24 cellular contexts compared by ENCODE assay signal in genomic region chr15:75397494-75397893, GRCh38. TPM values are rescaled to one million over a fixed set of nuclear protein-coding genes. Genes with fewer than 3 reads are reported as not detected.
DNase-seq lines count a peak whose midpoint lies in the region; ATAC-seq and TF ChIP-seq lines count a peak whose summit lies in the region.
"Had no signal": no experiment of that assay in that cellular context is flagged by ENCODE, and none has a peak within 500 bp of the region (broad histone marks: within the 10 kb centered on the region; RNA-seq: fewer than 3 reads in every experiment).

No MANE protein-coding gene starts in this region.

- H3K36me3 Mint-ChIP-seq in natural killer cell, result peaks cover 22% of the 10 kb centered on the region
- H3K36me3 Mint-ChIP-seq in natural killer cell treated with Interleukin-12 subunit alpha and Interleukin-12 subunit beta and Interleukin-15 and Interleukin-18, amount 100 ng/mL, for 72 hours, result peaks cover 38% of the 10 kb centered on the region
- peaks cover 39% of the 10 kb centered on the region for H3K36me3 Mint-ChIP-seq in endothelial cell (ENCODE audit: low read depth, unreplicated experiment)
- H3K36me3 Mint-ChIP-seq in stimulated activated naive B cell treated with anti-CD40 and anti-IgM and Interleukin-4, amounts not matched to agents 10 μg/mL and 1 μg/mL and 100 μg/mL, for 72 hours, result peaks cover 48 to 51% of the 10 kb centered on the region in 2 donors
- peaks cover 7 to 94% (median 27%) of the 10 kb centered on the region in 3 donors for H3K36me3 Mint-ChIP-seq in naive thymus-derived CD8-positive, alpha-beta T cell

- DNase-seq in natural killer cell (no peak), LHCN-M2 (ENCODE audit: low read depth) (peak; percentile 2), endothelial cell (ENCODE audit: low spot score) (no peak), left colon (no peak), cerebellar nuclear complex (lab: John Stamatoyannopoulos, UW) (no peak)
- DNase-seq in natural killer cell treated with Interleukin-12 subunit alpha and Interleukin-12 subunit beta and Interleukin-15 and Interleukin-18, amount 100 ng/mL, for 72 hours (ENCODE audit: low spot score), result no peak
- no peak for DNase-seq in stimulated activated naive B cell treated with anti-CD40 and anti-IgM and Interleukin-4, amounts not matched to agents 10 μg/mL and 1 μg/mL and 100 μg/mL, for 72 hours
- DNase-seq in naive thymus-derived CD8-positive, alpha-beta T cell, result no peak
- DNase-seq: activated CD4-positive, CD25-positive, alpha-beta regulatory T cell treated with anti-CD3 and anti-CD28 coated beads, Interleukin-2, amount 50 U/mL, for 72 hours; activated CD8-positive, alpha-beta T cell treated with anti-CD3 and anti-CD28 coated beads, Interleukin-2, amount 10 ng/mL, durations not matched to agents 7 days and 5 days; activated naive CD4-positive, alpha-beta T cell treated with anti-CD3 and anti-CD28 coated beads, Interleukin-2, amount 10 ng/mL, durations not matched to agents 7 days and 5 days; activated T-cell treated with anti-CD3 and anti-CD28 coated beads, Interleukin-2, amount 50 U/mL, for 1 hour; glutamatergic neuron; left cardiac atrium; mesendoderm; MV-4-11; naive B cell; NCI-H1694; NCI-H2171; NCI-H69; pancreas; right cardiac atrium had no signal

- TF ChIP-seq CTCF in natural killer cell (IDR thresholded peaks at IDR 0.05), result no peak
- no peak for TF ChIP-seq CTCF in endothelial cell (IDR thresholded peaks at IDR 0.05; ENCODE audit: unreplicated experiment)

- no peak overlapping the region for H3K4me3 Mint-ChIP-seq in natural killer cell
- H3K4me3 Mint-ChIP-seq in natural killer cell treated with Interleukin-12 subunit alpha and Interleukin-12 subunit beta and Interleukin-15 and Interleukin-18, amount 100 ng/mL, for 72 hours, result no peak overlapping the region
- peak overlapping the region; percentile 37 for H3K4me3 Mint-ChIP-seq in endothelial cell (ENCODE audit: unreplicated experiment)
- no peak overlapping the region for H3K4me3 Mint-ChIP-seq in stimulated activated naive B cell treated with anti-CD40 and anti-IgM and Interleukin-4, amounts not matched to agents 10 μg/mL and 1 μg/mL and 100 μg/mL, for 72 hours
- no peak overlapping the region for H3K4me3 Mint-ChIP-seq in naive thymus-derived CD8-positive, alpha-beta T cell
- H3K4me3 Mint-ChIP-seq: activated CD8-positive, alpha-beta T cell treated with anti-CD3 and anti-CD28 coated beads, Interleukin-2, amount 10 ng/mL, durations not matched to agents 7 days and 5 days; activated naive CD4-positive, alpha-beta T cell treated with anti-CD3 and anti-CD28 coated beads, Interleukin-2, amount 10 ng/mL, durations not matched to agents 7 days and 5 days; naive B cell had no signal

- H3K27ac Mint-ChIP-seq in natural killer cell (peak overlapping the region; percentile 4 to 22), endothelial cell (ENCODE audit: unreplicated experiment) (no peak overlapping the region)
- no peak overlapping the region for H3K27ac Mint-ChIP-seq in natural killer cell treated with Interleukin-12 subunit alpha and Interleukin-12 subunit beta and Interleukin-15 and Interleukin-18, amount 100 ng/mL, for 72 hours
- H3K27ac Mint-ChIP-seq in stimulated activated naive B cell treated with anti-CD40 and anti-IgM and Interleukin-4, amounts not matched to agents 10 μg/mL and 1 μg/mL and 100 μg/mL, for 72 hours, result peak overlapping the region; percentile 43
- H3K27ac Mint-ChIP-seq in naive thymus-derived CD8-positive, alpha-beta T cell, result peak overlapping the region in 4 of 10 donors; percentile 36 to 78 (median 55)
- H3K27ac Mint-ChIP-seq: activated CD8-positive, alpha-beta T cell treated with anti-CD3 and anti-CD28 coated beads, Interleukin-2, amount 10 ng/mL, durations not matched to agents 7 days and 5 days; activated naive CD4-positive, alpha-beta T cell treated with anti-CD3 and anti-CD28 coated beads, Interleukin-2, amount 10 ng/mL, durations not matched to agents 7 days and 5 days had no signal

- POLR2A ChIA-PET in naive thymus-derived CD8-positive, alpha-beta T cell (lab: Charles Lee), result no interaction called here

- intact Hi-C loops in natural killer cell (cut with micrococcal nuclease), result no loop called here
- intact Hi-C loops in left colon (cut with DNase I, micrococcal nuclease), result no loop called here

- ATAC-seq in natural killer cell, result no peak
- ATAC-seq in natural killer cell treated with Interleukin-12 subunit alpha and Interleukin-12 subunit beta and Interleukin-15 and Interleukin-18, amount 100 ng/mL, for 72 hours, result no peak
- ATAC-seq in stimulated activated naive B cell treated with anti-CD40 and anti-IgM and Interleukin-4, amounts not matched to agents 10 μg/mL and 1 μg/mL and 100 μg/mL, for 72 hours (replicated peaks), result no peak
- ATAC-seq in left colon, result no peak
- no peak for ATAC-seq in naive thymus-derived CD8-positive, alpha-beta T cell
- ATAC-seq: A549; activated CD8-positive, alpha-beta T cell treated with anti-CD3 and anti-CD28 coated beads, Interleukin-2, amount 10 ng/mL, durations not matched to agents 7 days and 5 days; left cardiac atrium; pancreas; right cardiac atrium had no signal

- H3K27me3 Mint-ChIP-seq in natural killer cell (ENCODE audit: low read depth in 2 of 2) (no peaks in the 10 kb centered on the region), endothelial cell (ENCODE audit: unreplicated experiment) (peaks cover 2% of the 10 kb centered on the region)
- H3K27me3 Mint-ChIP-seq in natural killer cell treated with Interleukin-12 subunit alpha and Interleukin-12 subunit beta and Interleukin-15 and Interleukin-18, amount 100 ng/mL, for 72 hours, result no peaks in the 10 kb centered on the region
- no peaks in the 10 kb centered on the region for H3K27me3 Mint-ChIP-seq in stimulated activated naive B cell treated with anti-CD40 and anti-IgM and Interleukin-4, amounts not matched to agents 10 μg/mL and 1 μg/mL and 100 μg/mL, for 72 hours
- no peaks in the 10 kb centered on the region for H3K27me3 Mint-ChIP-seq in naive thymus-derived CD8-positive, alpha-beta T cell
- H3K27me3 Mint-ChIP-seq: activated naive CD4-positive, alpha-beta T cell treated with anti-CD3 and anti-CD28 coated beads, Interleukin-2, amount 10 ng/mL, durations not matched to agents 7 days and 5 days; naive B cell had no signal

- H3K4me1 Mint-ChIP-seq in natural killer cell (peaks cover 19 to 21% of the 10 kb centered on the region in 2 donors), endothelial cell (ENCODE audit: unreplicated experiment) (no peaks in the 10 kb centered on the region)
- peaks cover 3 to 19% of the 10 kb centered on the region in 2 donors for H3K4me1 Mint-ChIP-seq in natural killer cell treated with Interleukin-12 subunit alpha and Interleukin-12 subunit beta and Interleukin-15 and Interleukin-18, amount 100 ng/mL, for 72 hours (ENCODE audit: low read depth in 2 of 2)
- H3K4me1 Mint-ChIP-seq in stimulated activated naive B cell treated with anti-CD40 and anti-IgM and Interleukin-4, amounts not matched to agents 10 μg/mL and 1 μg/mL and 100 μg/mL, for 72 hours, result peaks cover 12 to 14% of the 10 kb centered on the region in 2 donors
- H3K4me1 Mint-ChIP-seq in naive thymus-derived CD8-positive, alpha-beta T cell, result peaks cover 0 to 19% (median 12%) of the 10 kb centered on the region in 4 donors
- H3K4me1 Mint-ChIP-seq: activated naive CD4-positive, alpha-beta T cell treated with anti-CD3 and anti-CD28 coated beads, Interleukin-2, amount 10 ng/mL, durations not matched to agents 7 days and 5 days had no signal

- no peaks in the 10 kb centered on the region for H3K9me3 Mint-ChIP-seq in natural killer cell
- no peaks in the 10 kb centered on the region for H3K9me3 Mint-ChIP-seq in natural killer cell treated with Interleukin-12 subunit alpha and Interleukin-12 subunit beta and Interleukin-15 and Interleukin-18, amount 100 ng/mL, for 72 hours
- H3K9me3 Mint-ChIP-seq in endothelial cell (ENCODE audit: unreplicated experiment), result no peaks in the 10 kb centered on the region
- H3K9me3 Mint-ChIP-seq in stimulated activated naive B cell treated with anti-CD40 and anti-IgM and Interleukin-4, amounts not matched to agents 10 μg/mL and 1 μg/mL and 100 μg/mL, for 72 hours, result no peaks in the 10 kb centered on the region
- no peaks in the 10 kb centered on the region for H3K9me3 Mint-ChIP-seq in naive thymus-derived CD8-positive, alpha-beta T cell
- H3K9me3 Mint-ChIP-seq: activated naive CD4-positive, alpha-beta T cell treated with anti-CD3 and anti-CD28 coated beads, Interleukin-2, amount 10 ng/mL, durations not matched to agents 7 days and 5 days; naive B cell had no signal

RNA-seq across cellular contexts. Expression of gene MAN2C1, which starts 29.1 kb away (rescaled TPM):
- 100 to 1,000 TPM; 375 to 476 (median 385) TPM for total RNA-seq in natural killer cell
- 100 to 1,000 TPM; 213 to 295 TPM for total RNA-seq in natural killer cell treated with Interleukin-12 subunit alpha and Interleukin-12 subunit beta and Interleukin-15 and Interleukin-18, amount 100 ng/mL, for 72 hours
- total RNA-seq in LHCN-M2 (2014; rRNA removed), result 85.2 and 91.5 TPM in 2 replicates
- 31.1 TPM for polyA plus RNA-seq in LHCN-M2 (2012)
- 237 TPM for total RNA-seq in endothelial cell (ENCODE audit: unreplicated experiment)
- total RNA-seq in left colon, result 100 to 1,000 TPM; 192 to 211 TPM
- 100 to 1,000 TPM; 369 to 370 TPM for total RNA-seq in naive thymus-derived CD8-positive, alpha-beta T cell
- 10 to 100 TPM; 20.4 to 29.8 (median 28.7) TPM for polyA plus RNA-seq in naive thymus-derived CD8-positive, alpha-beta T cell

RNA-seq across cellular contexts. Expression of gene NEIL1, which starts 50.7 kb away (rescaled TPM):
- total RNA-seq in natural killer cell (100 to 1,000 TPM in 2 of 3 donors, 10 to 100 TPM in 1; 97.1 to 324 (median 112) TPM), LHCN-M2 (2014; rRNA removed) (3.0 and 4.4 TPM in 2 replicates), endothelial cell (ENCODE audit: unreplicated experiment) (149 TPM), left colon (10 to 100 TPM; 40.7 to 51.5 TPM)
- 10 to 100 TPM; 12.4 to 22.3 TPM for total RNA-seq in natural killer cell treated with Interleukin-12 subunit alpha and Interleukin-12 subunit beta and Interleukin-15 and Interleukin-18, amount 100 ng/mL, for 72 hours
- polyA plus RNA-seq in LHCN-M2 (2012), result 1.2 TPM
- 1 to 10 TPM; 6.1 to 9.2 TPM for total RNA-seq in naive thymus-derived CD8-positive, alpha-beta T cell
- polyA plus RNA-seq in naive thymus-derived CD8-positive, alpha-beta T cell, result 1 to 10 TPM; 2.1 to 3.5 (median 2.2) TPM
- total RNA-seq: HT1080 had no signal

RNA-seq across cellular contexts. Expression of gene SIN3A, which starts 54.0 kb away (rescaled TPM):
- total RNA-seq in natural killer cell (100 to 1,000 TPM; 135 to 175 (median 137) TPM), LHCN-M2 (2014; rRNA removed) (21.5 and 26.9 TPM in 2 replicates), endothelial cell (ENCODE audit: unreplicated experiment) (67.3 TPM), left colon (10 to 100 TPM; 45.7 to 56.1 TPM)
- 100 to 1,000 TPM in 1 of 2 donors, 10 to 100 TPM in 1; 93.5 to 103 TPM for total RNA-seq in natural killer cell treated with Interleukin-12 subunit alpha and Interleukin-12 subunit beta and Interleukin-15 and Interleukin-18, amount 100 ng/mL, for 72 hours
- polyA plus RNA-seq in LHCN-M2 (2012), result 10.3 TPM
- total RNA-seq in naive thymus-derived CD8-positive, alpha-beta T cell, result 100 to 1,000 TPM; 130 to 137 TPM
- 10 to 100 TPM; 12.4 to 17.0 (median 12.7) TPM for polyA plus RNA-seq in naive thymus-derived CD8-positive, alpha-beta T cell

Comparison
In these comparisons a context has a peak if more than half of its experiments do, and no peak if none do; other contexts are left out.
1. H3K27ac Mint-ChIP-seq: peak in natural killer cell (2 of 2) and stimulated activated naive B cell treated with anti-CD40 and anti-IgM and Interleukin-4, amounts not matched to agents 10 μg/mL and 1 μg/mL and 100 μg/mL, for 72 hours (single experiment); none in natural killer cell treated with Interleukin-12 subunit alpha and Interleukin-12 subunit beta and Interleukin-15 and Interleukin-18, amount 100 ng/mL, for 72 hours (0 of 2) and endothelial cell (single experiment).